In the genomic region with DNA sequence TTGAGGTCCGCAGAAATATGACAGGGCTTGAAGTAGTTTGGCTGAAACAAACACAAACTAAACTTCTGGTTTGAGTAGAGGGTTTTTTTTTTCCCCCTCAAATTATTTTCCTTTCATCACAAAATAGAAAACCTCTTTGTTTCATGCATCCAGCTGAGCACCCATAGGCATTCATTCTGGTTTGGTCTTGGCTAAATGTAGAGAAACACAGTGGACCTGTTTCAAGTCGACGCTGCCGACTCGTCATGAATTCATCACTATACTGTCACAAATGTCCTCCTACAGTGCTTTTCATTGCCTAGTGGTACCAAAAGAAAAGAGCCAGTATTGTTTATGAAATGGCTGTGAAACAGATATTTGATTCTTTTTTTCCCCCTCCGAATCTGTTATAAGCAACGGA, we compare ENCODE assay signal across 22 cellular contexts.
"Had no signal": no experiment of that assay in that cellular context is flagged by ENCODE, and none has a peak within 500 bp of the region (broad histone marks: within the 10 kb centered on the region; RNA-seq: fewer than 3 reads in every experiment).

No MANE protein-coding gene starts in this region.

- H3K36me3 Mint-ChIP-seq: activated naive CD4-positive, alpha-beta T cell treated with anti-CD3 and anti-CD28 coated beads, Interleukin-2, amount 50 U/mL, for 72 hours; memory B cell; naive B cell had no signal

- H3K9me3 Mint-ChIP-seq: activated naive CD4-positive, alpha-beta T cell treated with anti-CD3 and anti-CD28 coated beads, Interleukin-2, amount 50 U/mL, for 72 hours; activated T-helper 1 cell treated with anti-CD3 and anti-CD28 coated beads, Interleukin-12 subunit alpha, Interleukin-12 subunit beta, Interleukin-2, Interleukin-4 antibody, amounts not matched to agents 30 ng/mL and 10 ng/mL and 1 ng/mL, durations not matched to agents 14 hours and 24 hours and 36 hours; memory B cell; naive B cell; T-helper 2 cell treated with Interferon-gamma antibody and Interleukin-4, amounts not matched to agents 5 μg/mL and 100 μg/mL, for 36 hours had no signal

- DNase-seq: activated CD4-positive, alpha-beta T cell treated with anti-CD3 and anti-CD28 coated beads, Interleukin-2, amount 50 U/mL, for 48 hours; activated gamma-delta T cell treated with Interleukin-2 at 50 U/mL for 16 hours; activated T-cell treated with anti-CD3 and anti-CD28 coated beads for 4 hours; adrenal gland; dermis blood vessel endothelial cell; foreskin keratinocyte; left ventricle myocardium superior; mucosa of descending colon; naive B cell; stimulated activated CD4-positive, alpha-beta T cell treated with anti-CD3 and anti-CD28 coated beads, Interleukin-12 subunit alpha, Interleukin-12 subunit beta, amount 100 ng/mL, for 4 hours; stimulated activated CD4-positive, alpha-beta T cell treated with anti-CD3 and anti-CD28 coated beads, Interleukin-1b, Interleukin-23, amount 100 ng/mL, for 48 hours; stimulated activated CD8-positive, alpha-beta memory T cell treated with anti-CD3 and anti-CD28 coated beads, Interleukin-4, amount 100 ng/mL, for 48 hours; stimulated activated naive CD4-positive, alpha-beta T cell; upper lobe of left lung had no signal

- FAIRE-seq: TTC549 had no signal

- H3K36me3 ChIP-seq: adrenal gland, neutrophil, upper lobe of left lung had no signal

- H3K27ac ChIP-seq: adrenal gland, epithelial cell of prostate, foreskin keratinocyte, neutrophil, parathyroid adenoma, upper lobe of left lung had no signal

- H2AFZ ChIP-seq: parathyroid adenoma had no signal

- H3K27me3 ChIP-seq: adrenal gland, neutrophil, upper lobe of left lung had no signal

- ATAC-seq: activated naive CD4-positive, alpha-beta T cell treated with anti-CD3 and anti-CD28 coated beads, Interleukin-2, amount 50 U/mL, for 72 hours; foreskin keratinocyte; left ventricle myocardium superior; mucosa of descending colon had no signal

- H3K9ac ChIP-seq: parathyroid adenoma had no signal

- H3K4me1 Mint-ChIP-seq: memory B cell, naive B cell had no signal

- H3K9me3 ChIP-seq: adrenal gland, mucosa of descending colon, neutrophil, upper lobe of left lung had no signal

- H3K4me3 Mint-ChIP-seq: activated T-helper 1 cell treated with anti-CD3 and anti-CD28 coated beads, Interleukin-12 subunit alpha, Interleukin-12 subunit beta, Interleukin-2, Interleukin-4 antibody, amounts not matched to agents 30 ng/mL and 10 ng/mL and 1 ng/mL, durations not matched to agents 14 hours and 24 hours and 36 hours; memory B cell; T-helper 2 cell treated with Interferon-gamma antibody and Interleukin-4, amounts not matched to agents 5 μg/mL and 100 μg/mL, for 36 hours had no signal

- H3K79me2 ChIP-seq: parathyroid adenoma had no signal

- H3K27ac Mint-ChIP-seq: activated naive CD4-positive, alpha-beta T cell treated with anti-CD3 and anti-CD28 coated beads, Interleukin-2, amount 50 U/mL, for 72 hours; activated T-helper 1 cell treated with anti-CD3 and anti-CD28 coated beads, Interleukin-12 subunit alpha, Interleukin-12 subunit beta, Interleukin-2, Interleukin-4 antibody, amounts not matched to agents 30 ng/mL and 10 ng/mL and 1 ng/mL, durations not matched to agents 14 hours and 24 hours and 36 hours; memory B cell; naive B cell; T-helper 2 cell treated with Interferon-gamma antibody and Interleukin-4, amounts not matched to agents 5 μg/mL and 100 μg/mL, for 36 hours had no signal

- H3K4me1 ChIP-seq: adrenal gland, foreskin keratinocyte had no signal

- H3K4me3 ChIP-seq: adrenal gland, mucosa of descending colon, upper lobe of left lung had no signal
